In the genomic region with DNA sequence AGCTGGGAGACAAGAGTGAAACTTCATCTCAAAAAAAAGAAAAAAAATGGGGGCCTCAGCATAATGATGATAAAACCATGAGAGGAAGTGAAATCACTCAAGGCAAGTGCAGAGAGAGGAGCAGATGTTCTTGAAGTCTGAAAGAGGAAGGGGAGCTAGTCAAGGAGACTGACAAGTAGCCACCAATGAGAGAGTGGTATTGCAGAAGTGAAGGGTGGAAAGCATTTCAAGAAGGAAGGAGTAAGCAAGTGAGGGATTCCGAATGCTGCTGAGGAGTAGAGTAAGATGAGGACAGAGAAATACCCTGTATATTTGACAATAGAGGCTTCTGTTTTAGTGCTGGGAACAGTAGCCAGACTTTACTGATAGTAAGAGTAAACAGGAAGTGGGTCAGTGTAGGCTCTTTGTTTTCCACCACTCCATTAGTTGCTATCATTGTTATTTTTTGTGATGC, we compare ENCODE assay signal across 10 cellular contexts. TPM values are rescaled to one million over a fixed set of nuclear protein-coding genes. Genes with fewer than 3 reads are reported as not detected.
A peak's percentile ranks its signal among the peaks of the same experiment; 100 is the strongest.
DNase-seq lines count a peak whose midpoint lies in the region; ATAC-seq and TF ChIP-seq lines count a peak whose summit lies in the region.
"Had no signal": no experiment of that assay in that cellular context is flagged by ENCODE, and none has a peak within 500 bp of the region (broad histone marks: within the 10 kb centered on the region; RNA-seq: fewer than 3 reads in every experiment).

No MANE protein-coding gene starts in this region.

- no TSS peak for BruUV-seq in Calu3 (replicated peaks; lab: Mats Ljungman, UMichigan)

- DNase-seq in Calu3, result no peak
- no peak for DNase-seq in activated B cell treated with CpG ODN at 0.5 μM for 24 hours
- peak; percentile 82 for DNase-seq in superior temporal gyrus (ENCODE audit: extremely low spot score)
- DNase-seq in NCI-H510A (lab: John Stamatoyannopoulos, UW), result no peak
- DNase-seq in suprapubic skin (ENCODE audit: low spot score in 2 of 2), result no peak
- DNase-seq in activated T-cell treated with anti-CD3 and anti-CD28 coated beads, Interleukin-2, amount 50 U/mL, for 1 hour, result no peak

- peaks cover 27% of the 10 kb centered on the region for H3K36me3 ChIP-seq in suprapubic skin

- peaks cover 26% of the 10 kb centered on the region for H3K36me3 Mint-ChIP-seq in Calu3 (ENCODE audit: insufficient read depth, unreplicated experiment)
- H3K36me3 Mint-ChIP-seq in activated B cell treated with CpG ODN at 0.5 μM for 24 hours (ENCODE audit: low read depth), result peaks cover 51% of the 10 kb centered on the region

- H3K4me1 ChIP-seq in suprapubic skin, result peaks cover 28% of the 10 kb centered on the region

- CTCF ChIA-PET in Calu3 (lab: Charles Lee), result interaction anchor here (1.7 kb wide), 1 partner anchor 20 kb away, joined by 4 read pairs; no protein-coding TSS in a partner anchor
- CTCF ChIA-PET in activated B cell treated with CpG ODN at 0.5 μM for 24 hours (lab: Charles Lee), result interaction anchor here (0.7 to 2.0 kb wide), 3 partner anchors 129 to 338 kb away, joined by 3 to 10 read pairs (median 4); no protein-coding TSS in a partner anchor

- peaks cover 26% of the 10 kb centered on the region for H3K4me1 Mint-ChIP-seq in Calu3 (ENCODE audit: low read depth, unreplicated experiment)
- peaks cover 68% of the 10 kb centered on the region for H3K4me1 Mint-ChIP-seq in activated B cell treated with CpG ODN at 0.5 μM for 24 hours

- no peaks in the 10 kb centered on the region for H3K27me3 ChIP-seq in suprapubic skin
- H3K27me3 ChIP-seq: body of pancreas had no signal

- POLR2A ChIA-PET in activated B cell treated with CpG ODN at 0.5 μM for 24 hours (lab: Charles Lee), result interaction anchor here (0.6 to 3.1 kb wide), 18 partner anchors 8 to 509 kb away, joined by 3 to 20 read pairs (median 4); a partner anchor contains a TSS

- H3K9me3 ChIP-seq in suprapubic skin, result no peaks in the 10 kb centered on the region
- H3K9me3 ChIP-seq: body of pancreas had no signal

- ATAC-seq in GM19397 (IDR thresholded peaks at IDR 0.05; ENCODE audit: unreplicated experiment) (peak; percentile 66), HG03354 (IDR thresholded peaks at IDR 0.05; ENCODE audit: poor library complexity, severe bottlenecking, unreplicated experiment) (peak; percentile 88), activated B cell treated with CpG ODN at 0.5 μM for 24 hours (ENCODE audit: low read depth) (peak; percentile 83)
- ATAC-seq: body of pancreas had no signal

- no peak for TF ChIP-seq EP300 in suprapubic skin (IDR thresholded peaks at IDR 0.05)

- H3K27me3 Mint-ChIP-seq in Calu3 (ENCODE audit: unreplicated experiment) (no peaks in the 10 kb centered on the region), activated B cell treated with CpG ODN at 0.5 μM for 24 hours (no peaks in the 10 kb centered on the region)

- intact Hi-C loops in Calu3 (cut with micrococcal nuclease; ENCODE audit: unreplicated experiment), result no loop called here
- intact Hi-C loops in activated B cell treated with CpG ODN at 0.5 μM for 24 hours (cut with micrococcal nuclease), result loop anchor here (1.0 to 10.0 kb wide), 5 partner anchors 64 to 1532 kb away; a partner anchor contains a TSS

- H3K4me3 Mint-ChIP-seq in Calu3 (ENCODE audit: low read depth, unreplicated experiment) (no peak overlapping the region), activated B cell treated with CpG ODN at 0.5 μM for 24 hours (peak overlapping the region; percentile 64)

- H3K27ac ChIP-seq in suprapubic skin, result no peak overlapping the region

- 85% methylated on average over 1 of the region's 1 CpG for WGBS in suprapubic skin

- no peaks in the 10 kb centered on the region for H3K9me3 Mint-ChIP-seq in Calu3 (ENCODE audit: low read depth, unreplicated experiment)
- peaks cover 5% of the 10 kb centered on the region for H3K9me3 Mint-ChIP-seq in activated B cell treated with CpG ODN at 0.5 μM for 24 hours

- TF ChIP-seq POLR2A in suprapubic skin (IDR thresholded peaks at IDR 0.05), result no peak

- H3K27ac Mint-ChIP-seq in Calu3 (ENCODE audit: unreplicated experiment) (peak overlapping the region; percentile 5), activated B cell treated with CpG ODN at 0.5 μM for 24 hours (peak overlapping the region; percentile 93)

- H3K4me3 ChIP-seq in suprapubic skin, result no peak overlapping the region
- H3K4me3 ChIP-seq: body of pancreas had no signal

- no peak for TF ChIP-seq CTCF in Calu3 (IDR thresholded peaks at IDR 0.05; ENCODE audit: unreplicated experiment)
- no peak for TF ChIP-seq CTCF in activated B cell treated with CpG ODN at 0.5 μM for 24 hours (IDR thresholded peaks at IDR 0.05)
- TF ChIP-seq CTCF in suprapubic skin (IDR thresholded peaks at IDR 0.05), result no peak

RNA-seq across cellular contexts. Expression of a gene that starts 2.9 kb away (rescaled TPM):
- 9.3 and 10.3 TPM in 2 replicates for total RNA-seq in Calu3 (2022)
- 30.3 and 31.4 TPM in 2 replicates for total RNA-seq in activated B cell treated with CpG ODN at 0.5 μM for 24 hours
- total RNA-seq in suprapubic skin, result 10 to 100 TPM in 2 of 4 donors, 1 to 10 TPM in 2; 5.9 to 16.4 (median 9.1) TPM

RNA-seq across cellular contexts. Expression of a gene that starts 3.0 kb away (rescaled TPM):
- total RNA-seq in Calu3 (2022) (41.0 and 47.2 TPM in 2 replicates), activated B cell treated with CpG ODN at 0.5 μM for 24 hours (34.4 and 44.5 TPM in 2 replicates), suprapubic skin (10 to 100 TPM; 18.3 to 57.5 (median 34.3) TPM)

RNA-seq across cellular contexts. Expression of a gene that starts 52.9 kb away (rescaled TPM):
- 0.80 and 1.1 TPM in 2 replicates for total RNA-seq in Calu3 (2022)
- 0.64 TPM in 1 of 2 replicates, not detected in the other for total RNA-seq in activated B cell treated with CpG ODN at 0.5 μM for 24 hours
- not detected for total RNA-seq in suprapubic skin
- total RNA-seq: body of pancreas, pulmonary artery endothelial cell had no signal
